18 cellular contexts compared by ENCODE assay signal in the genomic region with DNA sequence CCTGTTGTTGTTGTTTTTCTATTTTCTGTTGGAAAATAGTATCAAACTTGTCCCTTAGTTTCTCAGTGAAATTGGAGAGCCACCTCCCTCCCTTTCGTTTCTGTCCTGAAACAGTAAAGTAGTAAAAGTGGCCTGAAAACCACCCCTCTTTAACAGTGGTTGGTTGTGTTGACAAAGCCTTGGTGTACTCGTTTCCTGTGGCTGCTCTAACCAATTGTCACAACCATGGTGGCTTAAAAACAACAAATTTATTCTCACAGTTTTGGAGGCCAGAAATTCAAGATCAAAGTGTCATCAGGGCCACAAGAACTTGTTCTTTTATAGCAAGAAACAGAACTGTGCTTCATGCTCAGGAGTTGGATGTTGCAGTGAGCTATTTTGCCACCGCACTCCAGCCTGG. TPM values are rescaled to one million over a fixed set of nuclear protein-coding genes. Genes with fewer than 3 reads are reported as not detected.
DNase-seq lines count a peak whose midpoint lies in the region; ATAC-seq and TF ChIP-seq lines count a peak whose summit lies in the region.
"Had no signal": no experiment of that assay in that cellular context is flagged by ENCODE, and none has a peak within 500 bp of the region (broad histone marks: within the 10 kb centered on the region; RNA-seq: fewer than 3 reads in every experiment).

No MANE protein-coding gene starts in this region.

- TF ChIP-seq POLR2A in esophagus muscularis mucosa (IDR thresholded peaks at IDR 0.05; ENCODE audit: low read depth) = no peak

- H3K27ac ChIP-seq in CD8-positive, alpha-beta T cell (ENCODE audit: low read depth, low read length) = no peak overlapping the region
- H3K27ac ChIP-seq in HL-60 (replicated peaks) = peak overlapping the region; percentile 71
- peak overlapping the region; percentile 56 for H3K27ac ChIP-seq in psoas muscle
- no peak overlapping the region for H3K27ac ChIP-seq in esophagus muscularis mucosa (replicated peaks in 1 of 4)

- H3K9me3 Mint-ChIP-seq in CD8-positive, alpha-beta T cell = no peaks in the 10 kb centered on the region
- H3K9me3 Mint-ChIP-seq in effector memory CD8-positive, alpha-beta T cell = no peaks in the 10 kb centered on the region

- POLR2A ChIA-PET in CD8-positive, alpha-beta T cell (lab: Charles Lee) = no interaction called here

- intact Hi-C loops in CD8-positive, alpha-beta T cell (cut with DNase I, micrococcal nuclease) = no loop called here
- intact Hi-C loops in psoas muscle (cut with DNase I) (no loop called here), esophagus muscularis mucosa (cut with DNase I) (no loop called here)

- H3K27me3 Mint-ChIP-seq in CD8-positive, alpha-beta T cell (ENCODE audit: low read depth) = peaks cover 9% of the 10 kb centered on the region
- peaks cover 2 to 20% of the 10 kb centered on the region in 2 donors for H3K27me3 Mint-ChIP-seq in effector memory CD8-positive, alpha-beta T cell

- H3K4me1 Mint-ChIP-seq in CD8-positive, alpha-beta T cell (ENCODE audit: low read depth) = peaks cover 25% of the 10 kb centered on the region
- H3K4me1 Mint-ChIP-seq in effector memory CD8-positive, alpha-beta T cell (ENCODE audit: low read depth in 2 of 2) = peaks cover 25 to 31% of the 10 kb centered on the region in 2 donors

- no peaks in the 10 kb centered on the region for H3K36me3 ChIP-seq in CD8-positive, alpha-beta T cell (ENCODE audit: insufficient read depth, low read length)
- H3K36me3 ChIP-seq in psoas muscle (ENCODE audit: insufficient read depth in 1 of 2, low read depth in 1 of 2) = no peaks in the 10 kb centered on the region
- H3K36me3 ChIP-seq in esophagus muscularis mucosa = peaks cover 0 to under 1% (median 0%) of the 10 kb centered on the region in 4 donors
- H3K36me3 ChIP-seq: MG63 had no signal

- no peak for TF ChIP-seq CTCF in CD8-positive, alpha-beta T cell (IDR thresholded peaks at IDR 0.05)
- TF ChIP-seq CTCF in HL-60 (IDR thresholded peaks at IDR 0.05; ENCODE audit: insufficient read depth, low read length) (no peak), psoas muscle (IDR thresholded peaks at IDR 0.05) (no peak), esophagus muscularis mucosa (IDR thresholded peaks at IDR 0.05) (no peak)

- no peak for DNase-seq in CD8-positive, alpha-beta T cell
- DNase-seq in HL-60 (ENCODE audit: low read depth in 1 of 2, low spot score in 1 of 2) (no peak), psoas muscle (no peak), NCI-H1092 treated with DMSO at 0.1 percent for 48 hours (lab: John Stamatoyannopoulos, UW) (no peak), NCI-H1105 (lab: John Stamatoyannopoulos, UW) (no peak), esophagus muscularis mucosa (ENCODE audit: extremely low spot score) (no peak)
- DNase-seq in effector memory CD8-positive, alpha-beta T cell = no peak
- DNase-seq: C1 segment of cervical spinal cord, GDM1, Karpas-422, MG63, NCI-H1105 treated with DMSO at 0.1 percent for 48 hours, NCI-H1694 treated with DMSO at 0.1 percent for 48 hours, NCI-H2107, NCI-H510A, NCI-H748 treated with DMSO at 0.1 percent for 48 hours had no signal

- CTCF ChIA-PET in CD8-positive, alpha-beta T cell (lab: Charles Lee) = interaction anchor here (0.6 to 2.0 kb wide), 4 partner anchors 14 to 159 kb away, joined by 3 to 7 read pairs (median 4); no protein-coding TSS in a partner anchor

- peaks cover 27% of the 10 kb centered on the region for H3K4me1 ChIP-seq in CD8-positive, alpha-beta T cell (ENCODE audit: insufficient read depth, low read length)
- H3K4me1 ChIP-seq in psoas muscle (peaks cover 29% of the 10 kb centered on the region), esophagus muscularis mucosa (peaks cover 30 to 37% (median 32%) of the 10 kb centered on the region in 4 donors)

- ATAC-seq in CD8-positive, alpha-beta T cell = peak; percentile 36
- ATAC-seq in effector memory CD8-positive, alpha-beta T cell (replicated peaks) = peak; percentile 81
- no peak for ATAC-seq in psoas muscle
- ATAC-seq: Right ventricle myocardium inferior had no signal

- peaks cover 4% of the 10 kb centered on the region for H3K27me3 ChIP-seq in CD8-positive, alpha-beta T cell (ENCODE audit: insufficient read depth, low read length)
- H3K27me3 ChIP-seq in HL-60 (ENCODE audit: insufficient read depth, poor library complexity, severe bottlenecking) = no peaks in the 10 kb centered on the region
- no peaks in the 10 kb centered on the region for H3K27me3 ChIP-seq in psoas muscle (ENCODE audit: insufficient read depth in 3 of 3, low read length in 2 of 3)
- H3K27me3 ChIP-seq in esophagus muscularis mucosa = no peaks in the 10 kb centered on the region
- H3K27me3 ChIP-seq: MG63 had no signal

- 70 to 72% (median 72%) methylated on average over 3 of the region's 3 CpGs for WGBS in psoas muscle, 3 donors
- WGBS in esophagus muscularis mucosa = 93% methylated on average over 3 of the region's 3 CpGs

- no peaks in the 10 kb centered on the region for H3K36me3 Mint-ChIP-seq in CD8-positive, alpha-beta T cell
- H3K36me3 Mint-ChIP-seq in effector memory CD8-positive, alpha-beta T cell (ENCODE audit: insufficient read depth) = no peaks in the 10 kb centered on the region

- no peaks in the 10 kb centered on the region for H3K9me3 ChIP-seq in CD8-positive, alpha-beta T cell (ENCODE audit: low read length)
- no peaks in the 10 kb centered on the region for H3K9me3 ChIP-seq in psoas muscle
- no peaks in the 10 kb centered on the region for H3K9me3 ChIP-seq in esophagus muscularis mucosa
- H3K9me3 ChIP-seq: MG63 had no signal

- no peak overlapping the region for H3K4me3 ChIP-seq in CD8-positive, alpha-beta T cell (ENCODE audit: low read depth, low read length)
- H3K4me3 ChIP-seq in HL-60 (replicated peaks; ENCODE audit: insufficient read depth, low read length) (no peak overlapping the region), psoas muscle (no peak overlapping the region), esophagus muscularis mucosa (no peak overlapping the region)
- H3K4me3 ChIP-seq: MG63 had no signal

- TF ChIP-seq EP300 in esophagus muscularis mucosa (IDR thresholded peaks at IDR 0.05) = no peak

- peak overlapping the region; percentile 13 for H3K4me3 Mint-ChIP-seq in CD8-positive, alpha-beta T cell
- peak overlapping the region in 1 of 2 donors; percentile 56 for H3K4me3 Mint-ChIP-seq in effector memory CD8-positive, alpha-beta T cell

- H3K27ac Mint-ChIP-seq in CD8-positive, alpha-beta T cell = peak overlapping the region; percentile 61
- peak overlapping the region; percentile 68 to 73 for H3K27ac Mint-ChIP-seq in effector memory CD8-positive, alpha-beta T cell

RNA-seq across cellular contexts. Expression of a gene that starts 4.0 kb away (rescaled TPM):
- total RNA-seq in CD8-positive, alpha-beta T cell = 1 to 10 TPM; 4.6 to 6.2 TPM
- total RNA-seq in psoas muscle (100 to 1,000 TPM; 109 to 208 (median 118) TPM), esophagus muscularis mucosa (10 to 100 TPM; 17.4 to 40.7 (median 18.5) TPM)
- polyA plus RNA-seq in psoas muscle = 10 to 100 TPM; 38.3 to 67.1 (median 55.8) TPM
- total RNA-seq: OCI-LY7 had no signal

Comparison
In these comparisons a context has a peak if more than half of its experiments do, and no peak if none do; other contexts are left out.
1. ATAC-seq: peak in CD8-positive, alpha-beta T cell (single experiment) and effector memory CD8-positive, alpha-beta T cell (single experiment); none in psoas muscle (0 of 4).
2. H3K27ac ChIP-seq: peak in HL-60 (single experiment) and psoas muscle (single experiment); none in CD8-positive, alpha-beta T cell (single experiment) and esophagus muscularis mucosa (0 of 4).